16 cellular contexts compared by ENCODE assay signal in genomic region chr15:77538793-77539487, GRCh38.
A peak's percentile ranks its signal among the peaks of the same experiment; 100 is the strongest.
DNase-seq lines count a peak whose midpoint lies in the region; ATAC-seq and TF ChIP-seq lines count a peak whose summit lies in the region.
"Had no signal": no experiment of that assay in that cellular context is flagged by ENCODE, and none has a peak within 500 bp of the region (broad histone marks: within the 10 kb centered on the region; RNA-seq: fewer than 3 reads in every experiment).

No MANE protein-coding gene starts in this region.

- H3K27me3 ChIP-seq in Panc1 (ENCODE audit: control insufficient read depth, insufficient read depth, low read length): no peaks in the 10 kb centered on the region
- H3K27me3 ChIP-seq in lung (ENCODE audit: control insufficient read depth, insufficient read depth): no peaks in the 10 kb centered on the region
- H3K27me3 ChIP-seq: cardiac muscle cell, heart left ventricle had no signal

- H3K27ac Mint-ChIP-seq in nephron progenitor cell: no peak overlapping the region
- H3K27ac Mint-ChIP-seq: activated T-helper 17 cell treated with anti-CD3 and anti-CD28 coated beads, Interleukin-2, amount 50 U/mL, for 72 hours had no signal

- H3K36me3 ChIP-seq in Panc1 (ENCODE audit: control insufficient read depth, insufficient read depth, low read length) (no peaks in the 10 kb centered on the region; the same call in 1 of the 2 replicates), lung (ENCODE audit: control insufficient read depth in 2 of 2, insufficient read depth in 2 of 2, low read length in 2 of 2) (no peaks in the 10 kb centered on the region)
- H3K36me3 ChIP-seq: cardiac muscle cell, heart left ventricle had no signal

- no peaks in the 10 kb centered on the region for H3K9me3 Mint-ChIP-seq in nephron progenitor cell
- H3K9me3 Mint-ChIP-seq: activated T-helper 17 cell treated with anti-CD3 and anti-CD28 coated beads, Interleukin-2, amount 50 U/mL, for 72 hours had no signal

- H3K36me3 Mint-ChIP-seq in nephron progenitor cell (ENCODE audit: low read depth): no peaks in the 10 kb centered on the region

- ATAC-seq in Panc1: no peak
- no peak for ATAC-seq in lung (ENCODE audit: insufficient read depth, low FRiP score)
- ATAC-seq: activated T-helper 17 cell treated with anti-CD3 and anti-CD28 coated beads, Interleukin-2, amount 50 U/mL, for 72 hours; heart left ventricle; left lobe of liver had no signal

- BruUV-seq in Panc1 (replicated peaks; lab: Mats Ljungman, UMichigan): no TSS peak

- peaks cover 15% of the 10 kb centered on the region for H3K27me3 Mint-ChIP-seq in nephron progenitor cell (ENCODE audit: low read depth, poor library complexity)

- CTCF ChIA-PET in Panc1 (lab: Charles Lee): no interaction called here

- in situ Hi-C loops in Panc1 (cut with HindIII; ENCODE audit: low pct_unique_long_range_greater_than_20kb, low sequenced_read_pairs): no loop called here

- H3K9me3 ChIP-seq in Panc1 (ENCODE audit: control insufficient read depth, insufficient read depth, low read depth, low read length) (no peaks in the 10 kb centered on the region), lung (ENCODE audit: control insufficient read depth in 2 of 2, insufficient read depth in 1 of 2, low read length in 1 of 2) (no peaks in the 10 kb centered on the region)
- H3K9me3 ChIP-seq: heart left ventricle had no signal

- H3K4me1 ChIP-seq in Panc1 (ENCODE audit: control insufficient read depth, insufficient read depth, low read length): peaks cover 48% of the 10 kb centered on the region
- peaks cover 0 to 13% of the 10 kb centered on the region in 2 donors for H3K4me1 ChIP-seq in lung (ENCODE audit: control insufficient read depth in 2 of 2, insufficient read depth in 2 of 2, low read length in 2 of 2)

- H3K4me3 ChIP-seq in Panc1 (ENCODE audit: low read depth in 2 of 2, low read length in 2 of 2) (no peak overlapping the region), lung (no peak overlapping the region)
- H3K4me3 ChIP-seq: cardiac muscle cell, heart left ventricle had no signal

- H3K4me3 Mint-ChIP-seq in nephron progenitor cell: no peak overlapping the region
- H3K4me3 Mint-ChIP-seq: activated T-helper 17 cell treated with anti-CD3 and anti-CD28 coated beads, Interleukin-2, amount 50 U/mL, for 72 hours had no signal

- DNase-seq in COLO668 (lab: John Stamatoyannopoulos, UW; ENCODE audit: unreplicated experiment) (peak; percentile 46), NCI-H1105 (lab: John Stamatoyannopoulos, UW) (peak; percentile 81), Panc1 (ENCODE audit: low read depth, low spot score) (no peak), lung (ENCODE audit: low spot score) (peak; percentile 91), T1000 (lab: John Stamatoyannopoulos, UW) (no peak), NCI-H1436 treated with DMSO at 0.1 percent for 48 hours (lab: John Stamatoyannopoulos, UW) (no peak), nephron progenitor cell (no peak), HuH-7 (ENCODE audit: low spot score) (no peak)
- DNase-seq: activated CD4-positive, alpha-beta T cell treated with anti-CD3 and anti-CD28 coated beads, Interleukin-2, amount 50 U/mL, for 1 hour; NCI-H1694 treated with DMSO at 0.1 percent for 48 hours; occipital lobe had no signal

- H3K27ac ChIP-seq in Panc1 (ENCODE audit: low read length) (peak overlapping the region; percentile 70; the same call in 1 of the 2 replicates), lung (ENCODE audit: low read depth in 1 of 2, low read length in 1 of 2) (peak overlapping the region in 1 of 2 donors; percentile 20)
- H3K27ac ChIP-seq: cardiac muscle cell, epithelial cell of prostate had no signal

- TF ChIP-seq CTCF in Panc1 (IDR thresholded peaks at IDR 0.05): no peak
- no peak for TF ChIP-seq CTCF in lung (IDR thresholded peaks at IDR 0.05; ENCODE audit: control extremely low read depth, extremely low read depth)
- TF ChIP-seq CTCF in nephron progenitor cell (IDR thresholded peaks at IDR 0.05): no peak

- intact Hi-C loops in Panc1 (cut with micrococcal nuclease; ENCODE audit: unreplicated experiment): no loop called here

- peaks cover 55% of the 10 kb centered on the region for H3K4me1 Mint-ChIP-seq in nephron progenitor cell
- H3K4me1 Mint-ChIP-seq: activated T-helper 17 cell treated with anti-CD3 and anti-CD28 coated beads, Interleukin-2, amount 50 U/mL, for 72 hours had no signal

- POLR2A ChIA-PET in Panc1 (lab: Charles Lee): no interaction called here

- 66 to 79% methylated on average over 5 of the region's 5 CpGs for WGBS in lung, 2 donors

Comparison
In these comparisons a context has a peak if more than half of its experiments do, and no peak if none do; other contexts are left out.
1. DNase-seq: peak in COLO668 (single experiment), NCI-H1105 (single experiment) and lung (single experiment); none in Panc1 (single experiment), T1000 (single experiment), NCI-H1436 treated with DMSO at 0.1 percent for 48 hours (single experiment), nephron progenitor cell (single experiment) and HuH-7 (single experiment).